Comparison of ENCODE assay signal across 27 cellular contexts in the genomic region with DNA sequence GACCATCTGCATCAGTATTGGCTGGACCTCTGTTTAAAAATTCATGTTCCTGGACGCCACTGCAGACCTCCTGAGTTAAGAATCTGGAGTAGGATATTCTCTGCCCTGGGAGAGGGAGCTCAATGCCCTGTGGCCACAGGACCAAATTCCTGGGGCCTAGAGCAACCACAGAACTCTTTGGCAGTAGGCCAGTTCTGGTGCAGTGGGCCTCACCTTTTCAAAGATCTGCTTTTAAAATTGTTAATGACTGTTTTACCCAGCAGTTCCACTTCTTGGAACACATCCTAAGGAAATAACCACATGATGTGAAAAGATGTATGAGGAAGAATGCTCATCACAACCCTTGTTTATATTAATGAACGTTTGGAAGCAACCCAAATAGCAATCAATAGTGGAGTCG.
A peak's percentile ranks its signal among the peaks of the same experiment; 100 is the strongest.
DNase-seq lines count a peak whose midpoint lies in the region; FAIRE-seq and TF ChIP-seq lines count a peak whose summit lies in the region.
"Had no signal": no experiment of that assay in that cellular context is flagged by ENCODE, and none has a peak within 500 bp of the region (broad histone marks: within the 10 kb centered on the region; RNA-seq: fewer than 3 reads in every experiment).

No MANE protein-coding gene starts in this region.

- in situ Hi-C loops in GM23248 (cut with MboI) = no loop called here
- in situ Hi-C loops in KBM-7 (cut with MboI; ENCODE audit: low pct_unique_long_range_greater_than_20kb, low sequenced_read_pairs) = no loop called here

- H3K4me3 ChIP-seq in GM23248 = no peak overlapping the region
- H3K4me3 ChIP-seq: heart left ventricle, prostate gland had no signal

- H2AFZ ChIP-seq in GM23248 = no peak overlapping the region

- H3F3A ChIP-seq in GM23248 (ENCODE audit: insufficient read depth) = no peaks in the 10 kb centered on the region

- no peaks in the 10 kb centered on the region for H3K9me3 Mint-ChIP-seq in activated naive CD4-positive, alpha-beta T cell treated with anti-CD3 and anti-CD28 coated beads, Interleukin-2, amount 10 ng/mL, durations not matched to agents 7 days and 5 days
- H3K9me3 Mint-ChIP-seq: activated CD4-positive, alpha-beta T cell treated with anti-CD3 and anti-CD28 coated beads, Interleukin-2, amount 10 ng/mL, durations not matched to agents 7 days and 5 days; activated naive CD4-positive, alpha-beta T cell treated with anti-CD3 and anti-CD28 coated beads, Interleukin-2, amount 50 U/mL, for 24 hours; CD8-positive, alpha-beta memory T cell; memory B cell; type B pancreatic cell had no signal

- DNase-seq in NCI-H748 (lab: John Stamatoyannopoulos, UW; ENCODE audit: unreplicated experiment) = peak; percentile 27
- no peak for DNase-seq in NCI-H748 treated with DMSO at 0.1 percent for 48 hours (lab: John Stamatoyannopoulos, UW)
- peak; percentile 5 for DNase-seq in RWPE1 (ENCODE audit: low spot score)
- DNase-seq in glomerular visceral epithelial cell (ENCODE audit: extremely low spot score) = peak; percentile 73
- DNase-seq in urothelium cell line (ENCODE audit: low spot score) = peak; percentile 59
- no peak for DNase-seq in GM23248
- DNase-seq in activated naive CD4-positive, alpha-beta T cell treated with anti-CD3 and anti-CD28 coated beads, Interleukin-2, amount 10 ng/mL, durations not matched to agents 7 days and 5 days = no peak
- no peak for DNase-seq in KBM-7
- DNase-seq: activated CD4-positive, alpha-beta T cell treated with anti-CD3 and anti-CD28 coated beads, Interleukin-2, amount 10 ng/mL, durations not matched to agents 7 days and 5 days; aorta; CD8-positive, alpha-beta memory T cell; GF-D8; GOT3; heart left ventricle; left colon; NCI-H1092 treated with DMSO at 0.1 percent for 48 hours; NCI-H510A; RPMI8226; stimulated activated CD4-positive, alpha-beta T cell treated with anti-CD3 and anti-CD28 coated beads, Interleukin-1b, Interleukin-23, amount 100 ng/mL, for 48 hours; WERI-Rb-1 had no signal

- no peaks in the 10 kb centered on the region for H3K9me3 ChIP-seq in GM23248 (ENCODE audit: low read depth)
- H3K9me3 ChIP-seq: heart left ventricle, neutrophil, prostate gland had no signal

- 55 to 60% methylated on average over 3 of the region's 3 CpGs for WGBS in GM23248 (ENCODE audit: low coverage in 1 of 2, low lambda C conversion rate in 2 of 2, missing lambda C conversion rate in 2 of 2), 2 experiments

- H3K79me2 ChIP-seq in GM23248 (ENCODE audit: insufficient read depth) = no peaks in the 10 kb centered on the region

- no peaks in the 10 kb centered on the region for H3K27me3 ChIP-seq in GM23248 (replicated peaks; ENCODE audit: insufficient read depth)
- H3K27me3 ChIP-seq: heart left ventricle had no signal

- no peaks in the 10 kb centered on the region for H3K4me1 Mint-ChIP-seq in activated naive CD4-positive, alpha-beta T cell treated with anti-CD3 and anti-CD28 coated beads, Interleukin-2, amount 10 ng/mL, durations not matched to agents 7 days and 5 days
- H3K4me1 Mint-ChIP-seq: activated CD4-positive, alpha-beta T cell treated with anti-CD3 and anti-CD28 coated beads, Interleukin-2, amount 10 ng/mL, durations not matched to agents 7 days and 5 days; activated naive CD4-positive, alpha-beta T cell treated with anti-CD3 and anti-CD28 coated beads, Interleukin-2, amount 50 U/mL, for 24 hours; CD8-positive, alpha-beta memory T cell; memory B cell had no signal

- POLR2A ChIA-PET in RWPE1 (lab: Yijun Ruan, JAX; ENCODE audit: low non-redundant PET) = no interaction called here

- H3K27me3 Mint-ChIP-seq in activated naive CD4-positive, alpha-beta T cell treated with anti-CD3 and anti-CD28 coated beads, Interleukin-2, amount 10 ng/mL, durations not matched to agents 7 days and 5 days = peaks cover 5% of the 10 kb centered on the region
- H3K27me3 Mint-ChIP-seq: type B pancreatic cell had no signal

- H3K27ac Mint-ChIP-seq in activated naive CD4-positive, alpha-beta T cell treated with anti-CD3 and anti-CD28 coated beads, Interleukin-2, amount 10 ng/mL, durations not matched to agents 7 days and 5 days = no peak overlapping the region
- H3K27ac Mint-ChIP-seq: activated CD4-positive, alpha-beta T cell treated with anti-CD3 and anti-CD28 coated beads, Interleukin-2, amount 10 ng/mL, durations not matched to agents 7 days and 5 days; activated naive CD4-positive, alpha-beta T cell treated with anti-CD3 and anti-CD28 coated beads, Interleukin-2, amount 50 U/mL, for 24 hours; memory B cell; type B pancreatic cell had no signal

- H3K4me2 ChIP-seq in GM23248 (ENCODE audit: unreplicated experiment) = no peak overlapping the region

- H3K36me3 Mint-ChIP-seq in activated naive CD4-positive, alpha-beta T cell treated with anti-CD3 and anti-CD28 coated beads, Interleukin-2, amount 10 ng/mL, durations not matched to agents 7 days and 5 days = no peaks in the 10 kb centered on the region
- H3K36me3 Mint-ChIP-seq: activated naive CD4-positive, alpha-beta T cell treated with anti-CD3 and anti-CD28 coated beads, Interleukin-2, amount 50 U/mL, for 24 hours; CD8-positive, alpha-beta memory T cell; memory B cell; type B pancreatic cell had no signal

- H3K4me3 Mint-ChIP-seq in activated naive CD4-positive, alpha-beta T cell treated with anti-CD3 and anti-CD28 coated beads, Interleukin-2, amount 10 ng/mL, durations not matched to agents 7 days and 5 days = no peak overlapping the region
- H3K4me3 Mint-ChIP-seq: activated CD4-positive, alpha-beta T cell treated with anti-CD3 and anti-CD28 coated beads, Interleukin-2, amount 10 ng/mL, durations not matched to agents 7 days and 5 days; activated naive CD4-positive, alpha-beta T cell treated with anti-CD3 and anti-CD28 coated beads, Interleukin-2, amount 50 U/mL, for 24 hours; CD8-positive, alpha-beta memory T cell; memory B cell; type B pancreatic cell had no signal

- H3K27ac ChIP-seq in RWPE1 (no peak overlapping the region), GM23248 (no peak overlapping the region)
- H3K27ac ChIP-seq: epithelial cell of prostate, heart left ventricle, neutrophil, prostate gland, WERI-Rb-1 had no signal

- no peak overlapping the region for H3K9ac ChIP-seq in GM23248

- no peaks in the 10 kb centered on the region for H3K36me3 ChIP-seq in GM23248 (ENCODE audit: low read depth)
- H3K36me3 ChIP-seq: heart left ventricle, neutrophil, prostate gland, WERI-Rb-1 had no signal

- no peaks in the 10 kb centered on the region for H3K4me1 ChIP-seq in GM23248 (ENCODE audit: insufficient read depth)
- H3K4me1 ChIP-seq: heart left ventricle, prostate gland had no signal

- no peak for TF ChIP-seq CTCF in RWPE1 (conservative IDR thresholded peaks at IDR 0.05; ENCODE audit: low read depth)

- no peak for FAIRE-seq in urothelium cell line (lab: Jason Lieb, UNC)
- FAIRE-seq: A204.1 had no signal

- no peaks in the 10 kb centered on the region for H3K9me2 ChIP-seq in GM23248 (ENCODE audit: insufficient read depth)

- no peaks in the 10 kb centered on the region for H4K20me1 ChIP-seq in GM23248 (ENCODE audit: insufficient read depth)

- CTCF ChIA-PET in RWPE1 (lab: Yijun Ruan, JAX) = no interaction called here
- CTCF ChIA-PET in activated naive CD4-positive, alpha-beta T cell treated with anti-CD3 and anti-CD28 coated beads, Interleukin-2, amount 10 ng/mL, durations not matched to agents 7 days and 5 days (lab: Charles Lee) = no interaction called here

Comparison
In these comparisons a context has a peak if more than half of its experiments do, and no peak if none do; other contexts are left out.
1. DNase-seq: peak in NCI-H748 (single experiment), RWPE1 (single experiment), glomerular visceral epithelial cell (single experiment) and urothelium cell line (single experiment); none in NCI-H748 treated with DMSO at 0.1 percent for 48 hours (single experiment), GM23248 (single experiment), activated naive CD4-positive, alpha-beta T cell treated with anti-CD3 and anti-CD28 coated beads, Interleukin-2, amount 10 ng/mL, durations not matched to agents 7 days and 5 days (single experiment) and KBM-7 (single experiment).